In genomic region chr3:140349938-140350337, GRCh38 we compare ENCODE assay signal across 19 cellular contexts.
A peak's percentile ranks its signal among the peaks of the same experiment; 100 is the strongest.
DNase-seq lines count a peak whose midpoint lies in the region; ATAC-seq and TF ChIP-seq lines count a peak whose summit lies in the region.
"Had no signal": no experiment of that assay in that cellular context is flagged by ENCODE, and none has a peak within 500 bp of the region (broad histone marks: within the 10 kb centered on the region; RNA-seq: fewer than 3 reads in every experiment).

No MANE protein-coding gene starts in this region.

- H3K4me3 ChIP-seq in left ventricle myocardium inferior, result no peak overlapping the region
- H3K4me3 ChIP-seq: A549; BLaER1 treated with 17β-estradiol and CSF1 and Interleukin-3, amounts not matched to agents 10 nM and 100 nM; HAP-1 had no signal

- DNase-seq in DMS79 treated with DMSO at 0.1 percent for 48 hours (lab: John Stamatoyannopoulos, UW) (peak; percentile 68), DMS79 (lab: John Stamatoyannopoulos, UW) (no peak), left ventricle myocardium superior (no peak), left ventricle myocardium inferior (no peak), islet precursor cell (peak; percentile 0)
- DNase-seq: ACHN; AML-193; BE2C; CD4-positive, alpha-beta T cell; CD8-positive, alpha-beta memory T cell; DMS 273 treated with DMSO at 0.1 percent for 48 hours; DND-41; GOT3; HFFc6 had no signal

- H3K27me3 ChIP-seq in left ventricle myocardium inferior (ENCODE audit: low read depth), result peaks cover 4% of the 10 kb centered on the region
- H3K27me3 ChIP-seq: BE2C; BLaER1 treated with 17β-estradiol and CSF1 and Interleukin-3, amounts not matched to agents 10 nM and 100 nM had no signal

- no peak for TF ChIP-seq CTCF in left ventricle myocardium inferior (IDR thresholded peaks at IDR 0.05; ENCODE audit: borderline replicate concordance)

- no peaks in the 10 kb centered on the region for H3K4me1 ChIP-seq in left ventricle myocardium inferior
- H3K4me1 ChIP-seq: A549; BE2C; BLaER1 treated with 17β-estradiol and CSF1 and Interleukin-3, amounts not matched to agents 10 nM and 100 nM; HAP-1 had no signal

- peak; percentile 76 for ATAC-seq in left ventricle myocardium superior
- no peak for ATAC-seq in activated CD4-positive, CD25-positive, alpha-beta regulatory T cell treated with anti-CD3 and anti-CD28 coated beads, Interleukin-2, amount 50 U/mL, for 24 hours
- ATAC-seq: A549 had no signal

- H3K9me3 ChIP-seq in left ventricle myocardium inferior (replicated peaks), result no peaks in the 10 kb centered on the region
- H3K9me3 ChIP-seq: A549, BE2C, HAP-1 had no signal

- no peak overlapping the region for H3K27ac ChIP-seq in left ventricle myocardium inferior (replicated peaks)
- H3K27ac ChIP-seq: 22Rv1; A549; BLaER1 treated with 17β-estradiol and CSF1 and Interleukin-3, amounts not matched to agents 10 nM and 100 nM had no signal

- H3K36me3 ChIP-seq in left ventricle myocardium inferior, result no peaks in the 10 kb centered on the region
- H3K36me3 ChIP-seq: BE2C, HAP-1 had no signal

- intact Hi-C loops in left ventricle myocardium superior (cut with micrococcal nuclease) (no loop called here), left ventricle myocardium inferior (cut with micrococcal nuclease) (no loop called here)

Comparison
In these comparisons a context has a peak if more than half of its experiments do, and no peak if none do; other contexts are left out.
1. DNase-seq: peak in DMS79 treated with DMSO at 0.1 percent for 48 hours (single experiment) and islet precursor cell (single experiment); none in DMS79 (single experiment), left ventricle myocardium superior (single experiment) and left ventricle myocardium inferior (single experiment).